In the genomic region with DNA sequence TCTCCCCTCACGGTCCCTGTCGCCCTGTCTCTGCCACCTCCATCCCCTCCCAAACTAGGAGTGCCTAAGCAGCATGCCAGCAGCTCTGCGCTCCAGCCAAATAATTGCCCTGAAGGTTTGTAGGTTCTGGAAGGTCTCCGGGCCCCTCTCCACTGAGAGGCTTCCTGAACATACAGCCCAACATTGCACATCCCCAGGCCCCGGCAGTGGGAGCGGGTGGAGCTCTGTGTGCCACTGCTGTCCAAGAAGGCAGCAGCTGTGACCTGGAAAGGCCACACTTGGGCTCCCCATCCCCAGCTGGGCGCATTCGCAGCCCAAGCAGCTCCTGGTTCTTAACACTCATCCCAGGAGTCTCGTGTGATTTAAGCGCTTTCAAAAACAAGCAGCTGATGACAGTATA, we compare ENCODE assay signal across 16 cellular contexts.
DNase-seq lines count a peak whose midpoint lies in the region; TF ChIP-seq lines count a peak whose summit lies in the region.
"Had no signal": no experiment of that assay in that cellular context is flagged by ENCODE, and none has a peak within 500 bp of the region (broad histone marks: within the 10 kb centered on the region; RNA-seq: fewer than 3 reads in every experiment).

No MANE protein-coding gene starts in this region.

- DNase-seq in myocyte (ENCODE audit: low read depth) (peak; percentile 74), osteoblast (ENCODE audit: insufficient read length, low spot score, missing footprints) (peak; percentile 58), spleen (peak; percentile 63), COR-L47 (lab: John Stamatoyannopoulos, UW) (no peak), RWPE1 (ENCODE audit: low spot score) (no peak), NCI-H1694 (lab: John Stamatoyannopoulos, UW) (no peak)
- no peak for DNase-seq in activated T-cell treated with anti-CD3 and anti-CD28 coated beads, Interleukin-2, amount 50 U/mL, for 1 hour
- DNase-seq: 8988T; C1 segment of cervical spinal cord; CD4-positive, CD25-positive, alpha-beta regulatory T cell; DMS153; DMS79; GDM1; GOT3; H9 had no signal

- TF ChIP-seq CTCF in osteoblast (IDR thresholded peaks at IDR 0.05; ENCODE audit: extremely low read depth, low read depth, low read length) = no peak
- TF ChIP-seq CTCF in spleen (IDR thresholded peaks at IDR 0.05 in 8 of 11, conservative IDR thresholded peaks at IDR 0.05 in 3 of 11) = no peak
- no peak for TF ChIP-seq CTCF in RWPE1 (conservative IDR thresholded peaks at IDR 0.05; ENCODE audit: low read depth)

- peaks cover 18 to 52% (median 32%) of the 10 kb centered on the region in 10 experiments for H3K4me1 ChIP-seq in BLaER1 treated with 17β-estradiol and CSF1 and Interleukin-3, amounts not matched to agents 10 nM and 100 nM
- H3K4me1 ChIP-seq in osteoblast (ENCODE audit: insufficient read depth, low read length) = no peaks in the 10 kb centered on the region
- no peaks in the 10 kb centered on the region for H3K4me1 ChIP-seq in spleen

- CTCF ChIA-PET in RWPE1 (lab: Yijun Ruan, JAX) = interaction anchor here (0.7 to 1.1 kb wide), 4 partner anchors 11 to 358 kb away, joined by 3 to 4 read pairs (median 4); no protein-coding TSS in a partner anchor

- H3K27ac ChIP-seq in BLaER1 treated with 17β-estradiol and CSF1 and Interleukin-3, amounts not matched to agents 10 nM and 100 nM = no peak overlapping the region
- H3K27ac ChIP-seq in osteoblast (ENCODE audit: low read depth, low read length) = no peak overlapping the region
- H3K27ac ChIP-seq in spleen = no peak overlapping the region
- H3K27ac ChIP-seq in RWPE1 = no peak overlapping the region

- no peak overlapping the region for H2AFZ ChIP-seq in osteoblast (ENCODE audit: low read length)

- H3K79me2 ChIP-seq in osteoblast (ENCODE audit: insufficient read depth, low read length) = no peaks in the 10 kb centered on the region

- intact Hi-C loops in spleen (cut with DNase I; ENCODE audit: low total_unique reads) = no loop called here

- H3K27me3 ChIP-seq in BLaER1 treated with 17β-estradiol and CSF1 and Interleukin-3, amounts not matched to agents 10 nM and 100 nM = no peaks in the 10 kb centered on the region
- H3K27me3 ChIP-seq in osteoblast (ENCODE audit: insufficient read depth, low read length) (no peaks in the 10 kb centered on the region), spleen (replicated peaks in 1 of 7) (peaks cover 0 to 16% (median 0%) of the 10 kb centered on the region in 7 donors)

- TF ChIP-seq POLR2A in spleen (IDR thresholded peaks at IDR 0.05) = no peak

- H3K9ac ChIP-seq in BLaER1 treated with 17β-estradiol and CSF1 and Interleukin-3, amounts not matched to agents 10 nM and 100 nM = no peak overlapping the region

- H3K9me3 ChIP-seq in BLaER1 treated with 17β-estradiol and CSF1 and Interleukin-3, amounts not matched to agents 10 nM and 100 nM (replicated peaks in 1 of 11) = no peaks in the 10 kb centered on the region
- no peaks in the 10 kb centered on the region for H3K9me3 ChIP-seq in osteoblast (ENCODE audit: low read depth, low read length)
- H3K9me3 ChIP-seq in spleen = no peaks in the 10 kb centered on the region

- H3K4me3 ChIP-seq in BLaER1 treated with 17β-estradiol and CSF1 and Interleukin-3, amounts not matched to agents 10 nM and 100 nM = no peak overlapping the region
- H3K4me3 ChIP-seq in osteoblast (ENCODE audit: insufficient read depth, low read length) (no peak overlapping the region), spleen (no peak overlapping the region)

- no peaks in the 10 kb centered on the region for H3K36me3 ChIP-seq in BLaER1 treated with 17β-estradiol and CSF1 and Interleukin-3, amounts not matched to agents 10 nM and 100 nM
- H3K36me3 ChIP-seq in osteoblast (ENCODE audit: insufficient read depth, low read length) = no peaks in the 10 kb centered on the region
- no peaks in the 10 kb centered on the region for H3K36me3 ChIP-seq in spleen

- H4K20me1 ChIP-seq in BLaER1 treated with 17β-estradiol and CSF1 and Interleukin-3, amounts not matched to agents 10 nM and 100 nM = no peaks in the 10 kb centered on the region; a peak in 1 of 22 replicates
- no peaks in the 10 kb centered on the region for H4K20me1 ChIP-seq in osteoblast (ENCODE audit: insufficient read depth, low read length)

- POLR2A ChIA-PET in RWPE1 (lab: Yijun Ruan, JAX; ENCODE audit: low non-redundant PET) = no interaction called here

- peak overlapping the region in 9 of 11 experiments; percentile 61 to 90 (median 79); a peak in 18 of 22 replicates for H3K4me2 ChIP-seq in BLaER1 treated with 17β-estradiol and CSF1 and Interleukin-3, amounts not matched to agents 10 nM and 100 nM
- H3K4me2 ChIP-seq in osteoblast (ENCODE audit: insufficient read depth, low read length) = no peak overlapping the region

- 87 to 92% (median 89%) methylated on average over 9 to 10 of the region's 10 CpGs for WGBS in spleen, 5 donors

Comparison
In these comparisons a context has a peak if more than half of its experiments do, and no peak if none do; other contexts are left out.
1. DNase-seq: peak in myocyte (single experiment), osteoblast (single experiment) and spleen (single experiment); none in COR-L47 (single experiment), RWPE1 (single experiment), activated T-cell treated with anti-CD3 and anti-CD28 coated beads, Interleukin-2, amount 50 U/mL, for 1 hour (single experiment) and NCI-H1694 (single experiment).